ENCODE assay signal across 1 cellular context in the genomic region with DNA sequence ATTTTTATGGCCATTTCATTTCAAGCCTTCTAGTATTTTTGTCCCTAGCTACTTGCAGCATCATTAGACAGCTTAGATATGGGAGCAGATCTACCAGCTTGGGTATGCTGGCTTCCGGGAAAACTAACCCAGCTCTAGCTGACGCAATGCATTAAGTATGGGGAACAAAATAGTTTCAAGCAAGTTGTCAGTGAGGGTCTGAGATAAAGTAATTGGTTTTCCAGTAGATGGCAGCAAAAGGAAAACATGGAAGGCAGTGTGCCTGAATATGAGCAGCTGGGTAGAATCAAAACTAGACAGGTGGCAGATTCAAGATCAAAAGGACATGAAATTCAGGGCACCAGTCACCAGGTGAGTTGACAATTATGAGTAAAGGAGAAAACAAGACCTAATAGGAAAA.
TF ChIP-seq lines count a peak whose summit lies in the region.

No MANE protein-coding gene starts in this region.

TF ChIP-seq in SK-N-SH treated with all-trans-retinoic acid at 6 μM for 48 hours, 23 proteins besides CTCF, POLR2A, EP300 and RAD21 (continued from another document):
- TF ChIP-seq, protein P1, sequence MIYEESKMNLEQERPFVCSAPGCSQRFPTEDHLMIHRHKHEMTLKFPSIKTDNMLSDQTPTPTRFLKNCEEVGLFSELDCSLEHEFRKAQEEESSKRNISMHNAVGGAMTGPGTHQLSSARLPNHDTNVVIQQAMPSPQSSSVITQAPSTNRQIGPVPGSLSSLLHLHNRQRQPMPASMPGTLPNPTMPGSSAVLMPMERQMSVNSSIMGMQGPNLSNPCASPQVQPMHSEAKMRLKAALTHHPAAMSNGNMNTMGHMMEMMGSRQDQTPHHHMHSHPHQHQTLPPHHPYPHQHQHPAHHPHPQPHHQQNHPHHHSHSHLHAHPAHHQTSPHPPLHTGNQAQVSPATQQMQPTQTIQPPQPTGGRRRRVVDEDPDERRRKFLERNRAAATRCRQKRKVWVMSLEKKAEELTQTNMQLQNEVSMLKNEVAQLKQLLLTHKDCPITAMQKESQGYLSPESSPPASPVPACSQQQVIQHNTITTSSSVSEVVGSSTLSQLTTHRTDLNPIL (CRISPR knock-in tag; IDR thresholded peaks at IDR 0.05; ENCODE audit: low read depth) = no peak
